Comparison of ENCODE assay signal across 21 cellular contexts in genomic region chr15:43498988-43499387, GRCh38. TPM values are rescaled to one million over a fixed set of nuclear protein-coding genes. Genes with fewer than 3 reads are reported as not detected.
DNase-seq lines count a peak whose midpoint lies in the region; ATAC-seq, FAIRE-seq and TF ChIP-seq lines count a peak whose summit lies in the region.
"Had no signal": no experiment of that assay in that cellular context is flagged by ENCODE, and none has a peak within 500 bp of the region (broad histone marks: within the 10 kb centered on the region; RNA-seq: fewer than 3 reads in every experiment).

No MANE protein-coding gene starts in this region.

- TF ChIP-seq EP300 in HepG2 (IDR thresholded peaks at IDR 0.05; ENCODE audit: low read depth in 2 of 2, low read length in 2 of 2): no peak
- no peak for TF ChIP-seq EP300 in HepG2 (CRISPR knock-in tag; IDR thresholded peaks at IDR 0.05; ENCODE audit: borderline replicate concordance)

- no peaks in the 10 kb centered on the region for H3K36me3 Mint-ChIP-seq in neural crest cell (ENCODE audit: low read depth)
- H3K36me3 Mint-ChIP-seq: CD14-positive monocyte had no signal

- DNase-seq in HepG2 (ENCODE audit: low spot score): no peak
- no peak for DNase-seq in right lobe of liver
- DNase-seq in HCT116 (ENCODE audit: low read depth, low spot score): no peak
- DNase-seq in PC-3: no peak
- no peak for DNase-seq in neural crest cell (ENCODE audit: low read depth, low spot score)
- no peak for DNase-seq in upper lobe of right lung
- no peak for DNase-seq in iPS-NIHi11 (ENCODE audit: low spot score)
- no peak for DNase-seq in NCI-H1092 treated with DMSO at 0.1 percent for 48 hours (lab: John Stamatoyannopoulos, UW)
- DNase-seq: CD4-positive, alpha-beta memory T cell; DMS153; DND-41; EL; GM23248; IMR-90; Kasumi-1; KBM-7 had no signal

- H3K27me3 Mint-ChIP-seq in neural crest cell (ENCODE audit: low read depth): no peaks in the 10 kb centered on the region
- H3K27me3 Mint-ChIP-seq: CD4-positive, alpha-beta memory T cell had no signal

- no peaks in the 10 kb centered on the region for H3K27me3 ChIP-seq in HepG2 (ENCODE audit: control insufficient read depth in 1 of 2, insufficient read depth in 2 of 2, low read length in 2 of 2)
- no peaks in the 10 kb centered on the region for H3K27me3 ChIP-seq in right lobe of liver
- H3K27me3 ChIP-seq in HCT116 (ENCODE audit: insufficient read depth, low read length): no peaks in the 10 kb centered on the region
- H3K27me3 ChIP-seq in PC-3 (ENCODE audit: low read length): no peaks in the 10 kb centered on the region
- no peaks in the 10 kb centered on the region for H3K27me3 ChIP-seq in upper lobe of right lung
- H3K27me3 ChIP-seq: BLaER1 had no signal

- H4K20me1 ChIP-seq in HepG2 (ENCODE audit: insufficient read depth, low read length) (no peaks in the 10 kb centered on the region), HCT116 (ENCODE audit: insufficient read depth) (no peaks in the 10 kb centered on the region), PC-3 (ENCODE audit: low read length) (no peaks in the 10 kb centered on the region)
- H4K20me1 ChIP-seq: BLaER1 had no signal

- no peaks in the 10 kb centered on the region for H3K9me3 ChIP-seq in HepG2 (ENCODE audit: low read length)
- H3K9me3 ChIP-seq in right lobe of liver: no peaks in the 10 kb centered on the region
- no peaks in the 10 kb centered on the region for H3K9me3 ChIP-seq in HCT116 (ENCODE audit: control insufficient read depth in 1 of 2, insufficient read depth in 1 of 2, low read depth in 1 of 2, low read length in 2 of 2)
- H3K9me3 ChIP-seq in PC-3 (ENCODE audit: low read length): no peaks in the 10 kb centered on the region
- H3K9me3 ChIP-seq in upper lobe of right lung: no peaks in the 10 kb centered on the region
- H3K9me3 ChIP-seq: A549, BLaER1 had no signal

- FAIRE-seq in HepG2 (lab: Jason Lieb, UNC): no peak
- FAIRE-seq: A549, H54 had no signal

- no peaks in the 10 kb centered on the region for H3K9me2 ChIP-seq in HCT116 (ENCODE audit: insufficient read depth)
- H3K9me2 ChIP-seq in PC-3 (replicated peaks; ENCODE audit: low read length): no peaks in the 10 kb centered on the region

- no peaks in the 10 kb centered on the region for H3K36me3 ChIP-seq in HepG2 (replicated peaks in 1 of 2; ENCODE audit: control insufficient read depth in 1 of 2, insufficient read depth in 2 of 2, low read length in 2 of 2)
- H3K36me3 ChIP-seq in right lobe of liver: no peaks in the 10 kb centered on the region
- H3K36me3 ChIP-seq in HCT116 (ENCODE audit: control insufficient read depth in 1 of 2, insufficient read depth in 2 of 2, low read length in 2 of 2): no peaks in the 10 kb centered on the region
- no peaks in the 10 kb centered on the region for H3K36me3 ChIP-seq in PC-3 (ENCODE audit: low read depth, low read length)
- H3K36me3 ChIP-seq in upper lobe of right lung: no peaks in the 10 kb centered on the region
- H3K36me3 ChIP-seq: BLaER1 had no signal

- intact Hi-C loops in HepG2 (cut with micrococcal nuclease; ENCODE audit: unreplicated experiment) (no loop called here), right lobe of liver (cut with DNase I) (no loop called here), HCT116 (cut with micrococcal nuclease) (no loop called here), PC-3 (cut with micrococcal nuclease) (no loop called here), upper lobe of right lung (cut with DNase I) (no loop called here)

- H3K4me1 ChIP-seq in HepG2 (ENCODE audit: insufficient read depth, low read length): peaks cover 7% of the 10 kb centered on the region
- no peaks in the 10 kb centered on the region for H3K4me1 ChIP-seq in right lobe of liver
- H3K4me1 ChIP-seq in HCT116 (ENCODE audit: control insufficient read depth in 1 of 2, insufficient read depth in 2 of 2, low read length in 2 of 2): peaks cover 0 to under 1% of the 10 kb centered on the region in 2 experiments; a peak in 1 of 4 replicates
- H3K4me1 ChIP-seq in PC-3 (ENCODE audit: insufficient read depth, low read length): no peaks in the 10 kb centered on the region
- no peaks in the 10 kb centered on the region for H3K4me1 ChIP-seq in upper lobe of right lung
- H3K4me1 ChIP-seq: A549, BLaER1 had no signal

- 2% methylated on average over 3 of the region's 3 CpGs for WGBS in HepG2 (ENCODE audit: low lambda C conversion rate)
- 90% methylated on average over 3 of the region's 3 CpGs for WGBS in right lobe of liver (ENCODE audit: insufficient coverage, low coverage, low lambda C conversion rate, missing lambda C conversion rate)

- RAD21 ChIA-PET in HCT116 (lab: Charles Lee; ENCODE audit: low non-redundant PET in 1 of 2, low total read pairs in 2 of 2, uncharacterized antibody in 2 of 2, unreplicated experiment in 2 of 2): no interaction called here

- no peaks in the 10 kb centered on the region for H3F3A ChIP-seq in PC-3 (ENCODE audit: low read length, unreplicated experiment)

- ATAC-seq in HepG2 (peak; percentile 51; the same call in 1 of the 3 replicates), right lobe of liver (no peak), HCT116 (peak; percentile 49), PC-3 (peak; percentile 48; the same call in 1 of the 2 replicates), upper lobe of right lung (no peak)

- H3K79me2 ChIP-seq in HepG2 (ENCODE audit: insufficient read depth, low read length) (no peaks in the 10 kb centered on the region), HCT116 (ENCODE audit: insufficient read depth, low read length) (no peaks in the 10 kb centered on the region), PC-3 (ENCODE audit: low read length) (no peaks in the 10 kb centered on the region)

- no peak overlapping the region for H3K4me3 Mint-ChIP-seq in neural crest cell
- H3K4me3 Mint-ChIP-seq: CD14-positive monocyte; CD4-positive, alpha-beta memory T cell had no signal

- TF ChIP-seq CTCF in HepG2 (CRISPR knock-in tag; IDR thresholded peaks at IDR 0.05): no peak
- no peak for TF ChIP-seq CTCF in right lobe of liver (IDR thresholded peaks at IDR 0.05)
- no peak; a peak in 1 of 6 replicates for TF ChIP-seq CTCF in HCT116 (IDR thresholded peaks at IDR 0.05 in 2 of 3, conservative IDR thresholded peaks at IDR 0.05 in 1 of 3; ENCODE audit: borderline replicate concordance in 1 of 3, insufficient read depth in 1 of 3, low read depth in 2 of 3, low read length in 2 of 3)
- TF ChIP-seq CTCF in PC-3 (conservative IDR thresholded peaks at IDR 0.05; ENCODE audit: low read depth, low read length): no peak
- peak; percentile 21 for TF ChIP-seq CTCF in neural crest cell (conservative IDR thresholded peaks at IDR 0.05)
- TF ChIP-seq CTCF in upper lobe of right lung (IDR thresholded peaks at IDR 0.05): no peak

- CTCF ChIA-PET in HepG2 (lab: Yijun Ruan, JAX; ENCODE audit: low intra/inter-chr PET ratio, low total read pairs) (no interaction called here), HCT116 (lab: Charles Lee) (no interaction called here), PC-3 (lab: Charles Lee) (no interaction called here)

- H2AFZ ChIP-seq in HepG2 (ENCODE audit: low read length): no peak overlapping the region
- no peak overlapping the region for H2AFZ ChIP-seq in HCT116 (ENCODE audit: low read depth, low read length, poor library complexity, severe bottlenecking)
- H2AFZ ChIP-seq in PC-3 (ENCODE audit: low read length): no peak overlapping the region
- H2AFZ ChIP-seq: GM23248 had no signal

- no TSS peak for BruUV-seq in HepG2 (replicated peaks; lab: Mats Ljungman, UMichigan)
- no TSS peak for BruUV-seq in HCT116 (replicated peaks; lab: Mats Ljungman, UMichigan)
- BruUV-seq in PC-3 (replicated peaks; lab: Mats Ljungman, UMichigan): no TSS peak

- POLR2A ChIA-PET in HepG2 (lab: Yijun Ruan, JAX) (no interaction called here), HCT116 (lab: Charles Lee) (no interaction called here), PC-3 (lab: Charles Lee; ENCODE audit: unreplicated experiment) (no interaction called here)

- TF ChIP-seq RAD21 in HepG2 (CRISPR knock-in tag; IDR thresholded peaks at IDR 0.05) (no peak), HCT116 (IDR thresholded peaks at IDR 0.05; ENCODE audit: low read depth) (no peak)

- peaks cover 9% of the 10 kb centered on the region for H3K4me1 Mint-ChIP-seq in neural crest cell
- H3K4me1 Mint-ChIP-seq: CD14-positive monocyte had no signal

- in situ Hi-C loops in HepG2 (cut with HindIII; ENCODE audit: extremely low pct_ligation_motif_present, low pct_unique_long_range_greater_than_20kb): no loop called here

- H3K4me2 ChIP-seq in HepG2 (ENCODE audit: low read depth, low read length) (no peak overlapping the region), HCT116 (ENCODE audit: low read length) (no peak overlapping the region), PC-3 (ENCODE audit: low read length) (no peak overlapping the region)
- H3K4me2 ChIP-seq: A549, BLaER1 had no signal

- H3K27ac ChIP-seq in HepG2 (ENCODE audit: extremely low read length, insufficient read depth, low read length): no peak overlapping the region
- no peak overlapping the region for H3K27ac ChIP-seq in right lobe of liver
- no peak overlapping the region for H3K27ac ChIP-seq in HCT116 (ENCODE audit: low read depth, low read length)
- no peak overlapping the region for H3K27ac ChIP-seq in PC-3 (ENCODE audit: low read length)
- no peak overlapping the region for H3K27ac ChIP-seq in upper lobe of right lung
- H3K27ac ChIP-seq: A549, BLaER1, GM23248, HL-60 had no signal

- TF ChIP-seq POLR2A in HepG2 (IDR thresholded peaks at IDR 0.05; ENCODE audit: insufficient read depth in 1 of 2, low read depth in 2 of 2, low read length in 2 of 2) (no peak), right lobe of liver (IDR thresholded peaks at IDR 0.05) (no peak), HCT116 (IDR thresholded peaks at IDR 0.05; ENCODE audit: borderline replicate concordance, extremely low read depth, insufficient read depth, insufficient read length) (no peak)

- H3K4me3 ChIP-seq in HepG2 (replicated peaks in 1 of 3; ENCODE audit: insufficient read depth in 1 of 3, low read depth in 2 of 3, low read length in 3 of 3) (no peak overlapping the region), right lobe of liver (no peak overlapping the region), HCT116 (replicated peaks in 1 of 2; ENCODE audit: low read depth in 1 of 2, low read length in 2 of 2) (no peak overlapping the region), PC-3 (ENCODE audit: low read length) (no peak overlapping the region), upper lobe of right lung (no peak overlapping the region)
- H3K4me3 ChIP-seq: A549, BLaER1, GM23248 had no signal

- no peak overlapping the region for H3K9ac ChIP-seq in HepG2 (ENCODE audit: insufficient read depth, low read depth, low read length)
- H3K9ac ChIP-seq in HCT116 (ENCODE audit: low read length): no peak overlapping the region
- H3K9ac ChIP-seq in PC-3 (ENCODE audit: low read length): no peak overlapping the region
- H3K9ac ChIP-seq: BLaER1, GM23248 had no signal

- no peak overlapping the region for H3K27ac Mint-ChIP-seq in neural crest cell (ENCODE audit: unreplicated experiment)
- H3K27ac Mint-ChIP-seq: CD14-positive monocyte had no signal

- H3K9me3 Mint-ChIP-seq in neural crest cell: no peaks in the 10 kb centered on the region
- H3K9me3 Mint-ChIP-seq: CD14-positive monocyte; CD4-positive, alpha-beta memory T cell had no signal

RNA-seq across cellular contexts. Expression of gene TP53BP1, which starts 6.0 kb away (rescaled TPM):
- total RNA-seq in HepG2 (2016; rRNA removed; fragmentation: Illumina TruSeq; extraction: Trizol): 17.4 and 26.3 TPM in 2 replicates
- 5.3 and 6.3 TPM in 2 replicates for total RNA-seq in HepG2 (2016; cell fraction: cytosol; rRNA removed; fragmentation: Illumina TruSeq; extraction: Trizol; ENCODE audit: low read depth)
- total RNA-seq in HepG2 (2016; cell fraction: insoluble cytoplasmic fraction; rRNA removed; fragmentation: Illumina TruSeq; extraction: Trizol): 16.7 and 24.8 TPM in 2 replicates
- 6.0 and 6.4 TPM in 2 replicates for total RNA-seq in HepG2 (2016; cell fraction: membrane; rRNA removed; fragmentation: Illumina TruSeq; extraction: Trizol)
- total RNA-seq in HepG2 (2016; cell fraction: nucleus; rRNA removed; fragmentation: Illumina TruSeq; extraction: Trizol): 22.1 and 25.2 TPM in 2 replicates
- 15.9 and 17.1 TPM in 2 replicates for polyA plus RNA-seq in HepG2 (2011; rRNA removed)
- 7.3 and 7.4 TPM in 2 replicates for polyA plus RNA-seq in HepG2 (2011; cell fraction: cytosol; rRNA removed)
- polyA plus RNA-seq in HepG2 (2011; cell fraction: nucleus; rRNA removed): 34.5 and 38.3 TPM in 2 replicates
- polyA plus RNA-seq in HepG2 (2012): 6.2 and 7.1 TPM in 2 replicates
- polyA plus RNA-seq in HepG2 (2016; cell fraction: cytosol; fragmentation: Illumina TruSeq; extraction: Trizol; ENCODE audit: low read depth): 0.49 and 0.59 TPM in 2 replicates
- 13.4 and 14.5 TPM in 2 replicates for polyA plus RNA-seq in HepG2 (2016; cell fraction: insoluble cytoplasmic fraction; fragmentation: Illumina TruSeq; extraction: Trizol; ENCODE audit: low read depth)
- polyA plus RNA-seq in HepG2 (2016; cell fraction: membrane; fragmentation: Illumina TruSeq; extraction: Trizol; ENCODE audit: low read depth): 0.92 and 1.1 TPM in 2 replicates
- polyA plus RNA-seq in HepG2 (2016; cell fraction: nucleus; fragmentation: Illumina TruSeq; extraction: Trizol; ENCODE audit: insufficient read depth, low read depth): 29.6 and 32.3 TPM in 2 replicates
- 22.3 and 59.9 TPM in 2 replicates for polyA minus RNA-seq in HepG2 (2011; rRNA and poly(A)+ RNA removed; ENCODE audit: low replicate concordance)
- polyA minus RNA-seq in HepG2 (2011; cell fraction: cytosol; rRNA and poly(A)+ RNA removed): 10.6 and 14.0 TPM in 2 replicates
- 40.2 and 48.4 TPM in 2 replicates for polyA minus RNA-seq in HepG2 (2011; cell fraction: nucleus; rRNA and poly(A)+ RNA removed)
- 10 to 100 TPM in 5 of 6 experiments, 1 to 10 TPM in 1; 4.9 to 12.2 (median 10.8) TPM for total RNA-seq in right lobe of liver
- total RNA-seq in HCT116 (2021; ENCODE audit: unreplicated experiment): 54.1 TPM
- polyA plus RNA-seq in HCT116 (2012): 28.5 and 29.5 TPM in 2 replicates
- 51.8 and 55.7 TPM in 2 replicates for total RNA-seq in PC-3 (2014; rRNA removed)
- 99.5 and 103 TPM in 2 replicates for total RNA-seq in neural crest cell
- 27.6 TPM for total RNA-seq in upper lobe of right lung

RNA-seq across cellular contexts. Expression of gene MAP1A, which starts 18.4 kb away (rescaled TPM):
- total RNA-seq in HepG2 (2016; rRNA removed; fragmentation: Illumina TruSeq; extraction: Trizol): 0.06 and 0.07 TPM in 2 replicates
- total RNA-seq in HepG2 (2016; cell fraction: cytosol; rRNA removed; fragmentation: Illumina TruSeq; extraction: Trizol; ENCODE audit: low read depth): not detected in 2 replicates
- 0.03 and 0.04 TPM in 2 replicates for total RNA-seq in HepG2 (2016; cell fraction: insoluble cytoplasmic fraction; rRNA removed; fragmentation: Illumina TruSeq; extraction: Trizol)
- total RNA-seq in HepG2 (2016; cell fraction: membrane; rRNA removed; fragmentation: Illumina TruSeq; extraction: Trizol): not detected in 2 replicates
- total RNA-seq in HepG2 (2016; cell fraction: nucleus; rRNA removed; fragmentation: Illumina TruSeq; extraction: Trizol): 0.09 and 0.13 TPM in 2 replicates
- under 0.01 and 0.01 TPM in 2 replicates for polyA plus RNA-seq in HepG2 (2011; rRNA removed)
- under 0.01 TPM in 2 replicates for polyA plus RNA-seq in HepG2 (2011; cell fraction: cytosol; rRNA removed)
- polyA plus RNA-seq in HepG2 (2011; cell fraction: nucleus; rRNA removed): 0.02 TPM in 1 of 2 replicates, not detected in the other
- 0.01 TPM in 1 of 2 replicates, not detected in the other for polyA plus RNA-seq in HepG2 (2012)
- 0.01 TPM in 2 replicates for polyA plus RNA-seq in HepG2 (2016; cell fraction: cytosol; fragmentation: Illumina TruSeq; extraction: Trizol; ENCODE audit: low read depth)
- 0.03 and 0.05 TPM in 2 replicates for polyA plus RNA-seq in HepG2 (2016; cell fraction: insoluble cytoplasmic fraction; fragmentation: Illumina TruSeq; extraction: Trizol; ENCODE audit: low read depth)
- polyA plus RNA-seq in HepG2 (2016; cell fraction: membrane; fragmentation: Illumina TruSeq; extraction: Trizol; ENCODE audit: low read depth): not detected in 2 replicates
- 0.05 and 0.09 TPM in 2 replicates for polyA plus RNA-seq in HepG2 (2016; cell fraction: nucleus; fragmentation: Illumina TruSeq; extraction: Trizol; ENCODE audit: insufficient read depth, low read depth)
- polyA minus RNA-seq in HepG2 (2011; rRNA and poly(A)+ RNA removed; ENCODE audit: low replicate concordance): 0.02 and 2.8 TPM in 2 replicates
- polyA minus RNA-seq in HepG2 (2011; cell fraction: cytosol; rRNA and poly(A)+ RNA removed): 0.09 TPM in 1 of 2 replicates, not detected in the other
- polyA minus RNA-seq in HepG2 (2011; cell fraction: nucleus; rRNA and poly(A)+ RNA removed): not detected in 2 replicates
- under 1 TPM; 0.09 to 0.56 (median 0.24) TPM for total RNA-seq in right lobe of liver
- 1.9 TPM for total RNA-seq in HCT116 (2021; ENCODE audit: unreplicated experiment)
- polyA plus RNA-seq in HCT116 (2012): 0.49 and 0.66 TPM in 2 replicates
- total RNA-seq in PC-3 (2014; rRNA removed): 1.0 and 1.8 TPM in 2 replicates
- 24.3 and 25.2 TPM in 2 replicates for total RNA-seq in neural crest cell
- 2.3 TPM for total RNA-seq in upper lobe of right lung

Comparison
In these comparisons a context has a peak if more than half of its experiments do, and no peak if none do; other contexts are left out.
1. ATAC-seq: peak in HepG2 (single experiment), HCT116 (single experiment) and PC-3 (single experiment); none in right lobe of liver (0 of 4) and upper lobe of right lung (single experiment).